Comparison of ENCODE assay signal across 1 cellular context in the genomic region with DNA sequence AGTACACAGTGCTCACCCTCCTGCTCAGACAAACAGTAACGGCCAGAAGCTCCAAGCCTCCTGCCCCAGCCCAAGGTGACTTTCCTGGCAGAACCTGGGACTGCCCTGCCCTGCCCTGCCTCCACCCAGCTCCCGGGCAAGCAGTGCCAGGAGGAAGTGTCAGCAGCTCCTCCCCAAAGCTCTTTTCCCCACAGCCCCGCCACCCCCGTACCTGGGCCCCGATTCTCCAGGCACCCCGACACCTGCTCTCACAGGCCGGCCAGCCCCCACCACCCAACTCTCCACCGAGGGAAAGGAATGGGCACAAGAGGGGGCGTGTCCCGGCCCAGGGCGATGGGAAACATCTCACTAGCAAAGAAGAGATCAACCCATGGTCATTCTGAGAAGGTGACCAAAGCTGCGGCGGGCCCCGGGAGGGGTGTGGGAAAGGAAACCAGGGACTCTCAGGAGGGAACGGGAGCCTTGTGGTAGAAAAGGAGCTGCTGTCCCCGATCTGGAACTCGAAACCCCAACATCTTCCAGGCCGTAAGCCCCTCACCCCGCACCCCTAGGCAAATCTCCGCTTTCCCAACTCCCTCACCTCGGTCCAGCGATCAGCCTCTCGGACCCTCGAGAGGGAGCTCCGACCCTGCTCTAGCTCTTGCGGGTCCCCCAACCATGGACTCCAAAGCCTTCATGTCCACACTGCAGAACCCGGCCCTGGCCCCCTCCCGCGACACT.
TF ChIP-seq lines count a peak whose summit lies in the region.

No MANE protein-coding gene starts in this region.

TF ChIP-seq in HepG2, 621 proteins besides CTCF, POLR2A, EP300 and RAD21 (continued from another document and continues in another):
- TF ChIP-seq, protein P1, sequence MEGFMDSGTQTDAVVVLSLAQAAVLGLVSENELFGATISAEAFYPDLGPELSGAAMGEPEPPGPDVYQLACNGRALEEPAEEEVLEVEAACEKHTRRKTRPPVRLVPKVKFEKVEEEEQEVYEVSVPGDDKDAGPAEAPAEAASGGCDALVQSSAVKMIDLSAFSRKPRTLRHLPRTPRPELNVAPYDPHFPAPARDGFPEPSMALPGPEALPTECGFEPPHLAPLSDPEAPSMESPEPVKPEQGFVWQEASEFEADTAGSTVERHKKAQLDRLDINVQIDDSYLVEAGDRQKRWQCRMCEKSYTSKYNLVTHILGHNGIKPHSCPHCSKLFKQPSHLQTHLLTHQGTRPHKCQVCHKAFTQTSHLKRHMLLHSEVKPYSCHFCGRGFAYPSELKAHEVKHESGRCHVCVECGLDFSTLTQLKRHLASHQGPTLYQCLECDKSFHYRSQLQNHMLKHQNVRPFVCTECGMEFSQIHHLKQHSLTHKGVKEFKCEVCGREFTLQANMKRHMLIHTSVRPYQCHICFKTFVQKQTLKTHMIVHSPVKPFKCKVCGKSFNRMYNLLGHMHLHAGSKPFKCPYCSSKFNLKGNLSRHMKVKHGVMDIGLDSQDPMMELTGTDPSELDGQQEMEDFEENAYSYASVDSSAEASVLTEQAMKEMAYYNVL (CRISPR knock-in tag; IDR thresholded peaks at IDR 0.05; ENCODE audit: borderline replicate concordance): no peak
- peak; percentile 67 for TF ChIP-seq RBM22 (optimal IDR thresholded peaks at IDR 0.05; ENCODE audit: low read length)
- TF ChIP-seq ZBTB38 (CRISPR knock-in tag; IDR thresholded peaks at IDR 0.05): peak; percentile 47; the same call in 1 of the 2 replicates
- TF ChIP-seq ISL2 (CRISPR knock-in tag; IDR thresholded peaks at IDR 0.05): no peak
- TF ChIP-seq SRSF9 (IDR thresholded peaks at IDR 0.05; ENCODE audit: borderline replicate concordance, insufficient read depth, low read depth, low read length, poor library complexity, severe bottlenecking): no peak
- TF ChIP-seq, protein P2, sequence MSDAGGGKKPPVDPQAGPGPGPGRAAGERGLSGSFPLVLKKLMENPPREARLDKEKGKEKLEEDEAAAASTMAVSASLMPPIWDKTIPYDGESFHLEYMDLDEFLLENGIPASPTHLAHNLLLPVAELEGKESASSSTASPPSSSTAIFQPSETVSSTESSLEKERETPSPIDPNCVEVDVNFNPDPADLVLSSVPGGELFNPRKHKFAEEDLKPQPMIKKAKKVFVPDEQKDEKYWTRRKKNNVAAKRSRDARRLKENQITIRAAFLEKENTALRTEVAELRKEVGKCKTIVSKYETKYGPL (CRISPR knock-in tag; IDR thresholded peaks at IDR 0.05): no peak
- no peak for TF ChIP-seq DR1 (CRISPR knock-in tag; IDR thresholded peaks at IDR 0.05)
- no peak for TF ChIP-seq POGZ (CRISPR knock-in tag; IDR thresholded peaks at IDR 0.05)
- TF ChIP-seq FOXA1 (IDR thresholded peaks at IDR 0.05): no peak
- 0 out of 2 replicates have a peak, but pooled peaks have one; percentile 1 for TF ChIP-seq FOXA1 (CRISPR knock-in tag; IDR thresholded peaks at IDR 0.05)
- TF ChIP-seq TSC22D2 (CRISPR knock-in tag; IDR thresholded peaks at IDR 0.05; ENCODE audit: borderline replicate concordance): no peak
- TF ChIP-seq ZNF781 (CRISPR knock-in tag; IDR thresholded peaks at IDR 0.05; ENCODE audit: borderline replicate concordance, not compliant biosample characterization): peak; percentile 35
- TF ChIP-seq ZNF350 (CRISPR knock-in tag; IDR thresholded peaks at IDR 0.05; ENCODE audit: borderline replicate concordance, low read depth): no peak
- no peak for TF ChIP-seq CHD4 (IDR thresholded peaks at IDR 0.05; ENCODE audit: borderline replicate concordance, low read length)
- TF ChIP-seq BRCA1 (CRISPR knock-in tag; IDR thresholded peaks at IDR 0.05): 0 out of 2 replicates have a peak, but pooled peaks have one; percentile 32
- no peak for TF ChIP-seq MIER3 (CRISPR knock-in tag; IDR thresholded peaks at IDR 0.05; ENCODE audit: borderline replicate concordance)
- TF ChIP-seq ZNF839 (CRISPR knock-in tag; IDR thresholded peaks at IDR 0.05; ENCODE audit: borderline replicate concordance): no peak
- no peak for TF ChIP-seq MLLT10 (CRISPR knock-in tag; IDR thresholded peaks at IDR 0.05)
- no peak for TF ChIP-seq ZSCAN12 (CRISPR knock-in tag; IDR thresholded peaks at IDR 0.05)
- TF ChIP-seq, protein P3, sequence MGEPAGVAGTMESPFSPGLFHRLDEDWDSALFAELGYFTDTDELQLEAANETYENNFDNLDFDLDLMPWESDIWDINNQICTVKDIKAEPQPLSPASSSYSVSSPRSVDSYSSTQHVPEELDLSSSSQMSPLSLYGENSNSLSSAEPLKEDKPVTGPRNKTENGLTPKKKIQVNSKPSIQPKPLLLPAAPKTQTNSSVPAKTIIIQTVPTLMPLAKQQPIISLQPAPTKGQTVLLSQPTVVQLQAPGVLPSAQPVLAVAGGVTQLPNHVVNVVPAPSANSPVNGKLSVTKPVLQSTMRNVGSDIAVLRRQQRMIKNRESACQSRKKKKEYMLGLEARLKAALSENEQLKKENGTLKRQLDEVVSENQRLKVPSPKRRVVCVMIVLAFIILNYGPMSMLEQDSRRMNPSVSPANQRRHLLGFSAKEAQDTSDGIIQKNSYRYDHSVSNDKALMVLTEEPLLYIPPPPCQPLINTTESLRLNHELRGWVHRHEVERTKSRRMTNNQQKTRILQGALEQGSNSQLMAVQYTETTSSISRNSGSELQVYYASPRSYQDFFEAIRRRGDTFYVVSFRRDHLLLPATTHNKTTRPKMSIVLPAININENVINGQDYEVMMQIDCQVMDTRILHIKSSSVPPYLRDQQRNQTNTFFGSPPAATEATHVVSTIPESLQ (CRISPR knock-in tag; conservative IDR thresholded peaks at IDR 0.05): no peak
- TF ChIP-seq, protein P4, sequence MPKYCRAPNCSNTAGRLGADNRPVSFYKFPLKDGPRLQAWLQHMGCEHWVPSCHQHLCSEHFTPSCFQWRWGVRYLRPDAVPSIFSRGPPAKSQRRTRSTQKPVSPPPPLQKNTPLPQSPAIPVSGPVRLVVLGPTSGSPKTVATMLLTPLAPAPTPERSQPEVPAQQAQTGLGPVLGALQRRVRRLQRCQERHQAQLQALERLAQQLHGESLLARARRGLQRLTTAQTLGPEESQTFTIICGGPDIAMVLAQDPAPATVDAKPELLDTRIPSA (CRISPR knock-in tag; IDR thresholded peaks at IDR 0.05; ENCODE audit: borderline replicate concordance): peak; percentile 70; the same call in 1 of the 2 replicates
- TF ChIP-seq, protein P5, sequence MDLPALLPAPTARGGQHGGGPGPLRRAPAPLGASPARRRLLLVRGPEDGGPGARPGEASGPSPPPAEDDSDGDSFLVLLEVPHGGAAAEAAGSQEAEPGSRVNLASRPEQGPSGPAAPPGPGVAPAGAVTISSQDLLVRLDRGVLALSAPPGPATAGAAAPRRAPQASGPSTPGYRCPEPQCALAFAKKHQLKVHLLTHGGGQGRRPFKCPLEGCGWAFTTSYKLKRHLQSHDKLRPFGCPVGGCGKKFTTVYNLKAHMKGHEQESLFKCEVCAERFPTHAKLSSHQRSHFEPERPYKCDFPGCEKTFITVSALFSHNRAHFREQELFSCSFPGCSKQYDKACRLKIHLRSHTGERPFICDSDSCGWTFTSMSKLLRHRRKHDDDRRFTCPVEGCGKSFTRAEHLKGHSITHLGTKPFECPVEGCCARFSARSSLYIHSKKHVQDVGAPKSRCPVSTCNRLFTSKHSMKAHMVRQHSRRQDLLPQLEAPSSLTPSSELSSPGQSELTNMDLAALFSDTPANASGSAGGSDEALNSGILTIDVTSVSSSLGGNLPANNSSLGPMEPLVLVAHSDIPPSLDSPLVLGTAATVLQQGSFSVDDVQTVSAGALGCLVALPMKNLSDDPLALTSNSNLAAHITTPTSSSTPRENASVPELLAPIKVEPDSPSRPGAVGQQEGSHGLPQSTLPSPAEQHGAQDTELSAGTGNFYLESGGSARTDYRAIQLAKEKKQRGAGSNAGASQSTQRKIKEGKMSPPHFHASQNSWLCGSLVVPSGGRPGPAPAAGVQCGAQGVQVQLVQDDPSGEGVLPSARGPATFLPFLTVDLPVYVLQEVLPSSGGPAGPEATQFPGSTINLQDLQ (CRISPR knock-in tag; IDR thresholded peaks at IDR 0.05): no peak
- no peak for TF ChIP-seq CEBPG (CRISPR knock-in tag; IDR thresholded peaks at IDR 0.05)
- TF ChIP-seq STAT5B (CRISPR knock-in tag; IDR thresholded peaks at IDR 0.05): no peak
- no peak for TF ChIP-seq THAP11 (CRISPR knock-in tag; IDR thresholded peaks at IDR 0.05)
- TF ChIP-seq, protein P6, sequence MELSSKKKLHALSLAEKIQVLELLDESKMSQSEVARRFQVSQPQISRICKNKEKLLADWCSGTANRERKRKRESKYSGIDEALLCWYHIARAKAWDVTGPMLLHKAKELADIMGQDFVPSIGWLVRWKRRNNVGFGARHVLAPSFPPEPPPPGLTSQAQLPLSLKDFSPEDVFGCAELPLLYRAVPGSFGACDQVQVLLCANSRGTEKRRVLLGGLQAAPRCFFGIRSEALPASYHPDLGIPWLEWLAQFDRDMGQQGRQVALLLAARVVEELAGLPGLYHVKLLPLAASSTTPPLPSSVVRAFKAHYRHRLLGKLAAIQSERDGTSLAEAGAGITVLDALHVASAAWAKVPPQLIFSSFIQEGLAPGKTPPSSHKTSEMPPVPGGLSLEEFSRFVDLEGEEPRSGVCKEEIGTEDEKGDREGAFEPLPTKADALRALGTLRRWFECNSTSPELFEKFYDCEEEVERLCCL (CRISPR knock-in tag; IDR thresholded peaks at IDR 0.05; ENCODE audit: borderline replicate concordance): no peak
- TF ChIP-seq ZNF343 (CRISPR knock-in tag; IDR thresholded peaks at IDR 0.05): no peak
- no peak for TF ChIP-seq ZNF160 (CRISPR knock-in tag; IDR thresholded peaks at IDR 0.05)
- TF ChIP-seq, protein P7, sequence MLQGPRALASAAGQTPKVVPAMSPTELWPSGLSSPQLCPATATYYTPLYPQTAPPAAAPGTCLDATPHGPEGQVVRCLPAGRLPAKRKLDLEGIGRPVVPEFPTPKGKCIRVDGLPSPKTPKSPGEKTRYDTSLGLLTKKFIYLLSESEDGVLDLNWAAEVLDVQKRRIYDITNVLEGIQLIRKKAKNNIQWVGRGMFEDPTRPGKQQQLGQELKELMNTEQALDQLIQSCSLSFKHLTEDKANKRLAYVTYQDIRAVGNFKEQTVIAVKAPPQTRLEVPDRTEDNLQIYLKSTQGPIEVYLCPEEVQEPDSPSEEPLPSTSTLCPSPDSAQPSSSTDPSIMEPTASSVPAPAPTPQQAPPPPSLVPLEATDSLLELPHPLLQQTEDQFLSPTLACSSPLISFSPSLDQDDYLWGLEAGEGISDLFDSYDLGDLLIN (CRISPR knock-in tag; IDR thresholded peaks at IDR 0.05; ENCODE audit: borderline replicate concordance): no peak
- TF ChIP-seq, protein P8, sequence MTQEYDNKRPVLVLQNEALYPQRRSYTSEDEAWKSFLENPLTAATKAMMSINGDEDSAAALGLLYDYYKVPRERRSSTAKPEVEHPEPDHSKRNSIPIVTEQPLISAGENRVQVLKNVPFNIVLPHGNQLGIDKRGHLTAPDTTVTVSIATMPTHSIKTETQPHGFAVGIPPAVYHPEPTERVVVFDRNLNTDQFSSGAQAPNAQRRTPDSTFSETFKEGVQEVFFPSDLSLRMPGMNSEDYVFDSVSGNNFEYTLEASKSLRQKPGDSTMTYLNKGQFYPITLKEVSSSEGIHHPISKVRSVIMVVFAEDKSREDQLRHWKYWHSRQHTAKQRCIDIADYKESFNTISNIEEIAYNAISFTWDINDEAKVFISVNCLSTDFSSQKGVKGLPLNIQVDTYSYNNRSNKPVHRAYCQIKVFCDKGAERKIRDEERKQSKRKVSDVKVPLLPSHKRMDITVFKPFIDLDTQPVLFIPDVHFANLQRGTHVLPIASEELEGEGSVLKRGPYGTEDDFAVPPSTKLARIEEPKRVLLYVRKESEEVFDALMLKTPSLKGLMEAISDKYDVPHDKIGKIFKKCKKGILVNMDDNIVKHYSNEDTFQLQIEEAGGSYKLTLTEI (CRISPR knock-in tag; conservative IDR thresholded peaks at IDR 0.05): no peak
- TF ChIP-seq ARNTL (CRISPR knock-in tag; IDR thresholded peaks at IDR 0.05): 0 out of 2 replicates have a peak, but pooled peaks have one; percentile 39
- no peak for TF ChIP-seq ZKSCAN8 (CRISPR knock-in tag; IDR thresholded peaks at IDR 0.05; ENCODE audit: borderline replicate concordance)
- TF ChIP-seq KDM2A (CRISPR knock-in tag; IDR thresholded peaks at IDR 0.05; ENCODE audit: borderline replicate concordance, low read depth): no peak
- no peak for TF ChIP-seq HDAC1 (CRISPR knock-in tag; IDR thresholded peaks at IDR 0.05)
- peak; percentile 44; the same call in 1 of the 2 replicates for TF ChIP-seq ZNF788 (CRISPR knock-in tag; IDR thresholded peaks at IDR 0.05; ENCODE audit: borderline replicate concordance)
- TF ChIP-seq ZFYVE20 (CRISPR knock-in tag; IDR thresholded peaks at IDR 0.05; ENCODE audit: borderline replicate concordance, low read depth): no peak
- TF ChIP-seq TARDBP (CRISPR knock-in tag; IDR thresholded peaks at IDR 0.05): no peak
- no peak for TF ChIP-seq NFE2L2 (IDR thresholded peaks at IDR 0.05; ENCODE audit: low read length)
- TF ChIP-seq ZNF432 (CRISPR knock-in tag; IDR thresholded peaks at IDR 0.05; ENCODE audit: borderline replicate concordance): no peak
- no peak for TF ChIP-seq ZNF468 (CRISPR knock-in tag; IDR thresholded peaks at IDR 0.05)
- TF ChIP-seq SMAD9 (CRISPR knock-in tag; IDR thresholded peaks at IDR 0.05): no peak
- TF ChIP-seq ZNF10 (CRISPR knock-in tag; IDR thresholded peaks at IDR 0.05; ENCODE audit: borderline replicate concordance, low read depth): no peak
- no peak for TF ChIP-seq EED (CRISPR knock-in tag; IDR thresholded peaks at IDR 0.05)
- TF ChIP-seq TGIF2 (CRISPR knock-in tag; IDR thresholded peaks at IDR 0.05): no peak
- no peak for TF ChIP-seq PHF21A (CRISPR knock-in tag; IDR thresholded peaks at IDR 0.05)
- no peak for TF ChIP-seq ZNF292 (CRISPR knock-in tag; IDR thresholded peaks at IDR 0.05; ENCODE audit: borderline replicate concordance, low read depth)
- 0 out of 2 replicates have a peak, but pooled peaks have one; percentile 14 for TF ChIP-seq ZNF556 (CRISPR knock-in tag; IDR thresholded peaks at IDR 0.05; ENCODE audit: borderline replicate concordance)
- no peak for TF ChIP-seq SNAI1 (CRISPR knock-in tag; IDR thresholded peaks at IDR 0.05; ENCODE audit: borderline replicate concordance)
- no peak for TF ChIP-seq RCOR2 (CRISPR knock-in tag; IDR thresholded peaks at IDR 0.05)
- TF ChIP-seq KDM1A (CRISPR knock-in tag; IDR thresholded peaks at IDR 0.05): no peak
- TF ChIP-seq SATB2 (CRISPR knock-in tag; IDR thresholded peaks at IDR 0.05): 0 out of 2 replicates have a peak, but pooled peaks have one; percentile 24
- TF ChIP-seq PCBP1 (IDR thresholded peaks at IDR 0.05; ENCODE audit: borderline replicate concordance, low read depth, low read length): no peak
- TF ChIP-seq GLI4 (CRISPR knock-in tag; IDR thresholded peaks at IDR 0.05; ENCODE audit: borderline replicate concordance): no peak
- no peak for TF ChIP-seq ERF (CRISPR knock-in tag; IDR thresholded peaks at IDR 0.05)
- TF ChIP-seq, protein P9, sequence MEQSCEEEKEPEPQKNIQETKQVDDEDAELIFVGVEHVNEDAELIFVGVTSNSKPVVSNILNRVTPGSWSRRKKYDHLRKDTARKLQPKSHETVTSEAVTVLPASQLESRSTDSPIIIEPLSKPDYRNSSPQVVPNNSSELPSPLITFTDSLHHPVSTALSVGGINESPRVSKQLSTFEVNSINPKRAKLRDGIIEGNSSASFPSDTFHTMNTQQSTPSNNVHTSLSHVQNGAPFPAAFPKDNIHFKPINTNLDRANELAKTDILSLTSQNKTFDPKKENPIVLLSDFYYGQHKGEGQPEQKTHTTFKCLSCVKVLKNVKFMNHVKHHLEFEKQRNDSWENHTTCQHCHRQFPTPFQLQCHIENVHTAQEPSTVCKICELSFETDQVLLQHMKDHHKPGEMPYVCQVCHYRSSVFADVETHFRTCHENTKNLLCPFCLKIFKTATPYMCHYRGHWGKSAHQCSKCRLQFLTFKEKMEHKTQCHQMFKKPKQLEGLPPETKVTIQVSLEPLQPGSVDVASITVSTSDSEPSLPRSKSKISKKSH (CRISPR knock-in tag; IDR thresholded peaks at IDR 0.05; ENCODE audit: borderline replicate concordance): peak; percentile 3; the same call in 1 of the 2 replicates
- 0 out of 2 replicates have a peak, but pooled peaks have one; percentile 14 for TF ChIP-seq ZKSCAN5 (CRISPR knock-in tag; IDR thresholded peaks at IDR 0.05)
